In genomic region chr6:151136141-151136755, GRCh38 we compare ENCODE assay signal across 1 cellular context.
TF ChIP-seq lines count a peak whose summit lies in the region.

No MANE protein-coding gene starts in this region.

TF ChIP-seq in K562, 482 proteins besides CTCF, POLR2A, EP300 and RAD21 (continued from another document):
- TF ChIP-seq RREB1 (CRISPR knock-in tag; IDR thresholded peaks at IDR 0.05) (no peak), PRMT5 (CRISPR knock-in tag; IDR thresholded peaks at IDR 0.05) (no peak), AFF1 (IDR thresholded peaks at IDR 0.05; ENCODE audit: low read depth in 1 of 2, partially characterized antibody in 2 of 2) (no peak), ZNF668 (CRISPR knock-in tag; IDR thresholded peaks at IDR 0.05) (no peak), ELK1 (CRISPR knock-in tag; IDR thresholded peaks at IDR 0.05) (no peak)
